In genomic region chr5:145245354-145245753, GRCh38 we compare ENCODE assay signal across 12 cellular contexts.
DNase-seq lines count a peak whose midpoint lies in the region; ATAC-seq, FAIRE-seq and TF ChIP-seq lines count a peak whose summit lies in the region.
"Had no signal": no experiment of that assay in that cellular context is flagged by ENCODE, and none has a peak within 500 bp of the region (broad histone marks: within the 10 kb centered on the region; RNA-seq: fewer than 3 reads in every experiment).

No MANE protein-coding gene starts in this region.

- H3K9ac ChIP-seq in HUES64 (ENCODE audit: low read depth, low read length) = no peak overlapping the region
- H3K9ac ChIP-seq in keratinocyte (ENCODE audit: control insufficient read depth, extremely low read depth, insufficient read depth, low read length) = no peak overlapping the region
- H3K9ac ChIP-seq in subcutaneous abdominal adipose tissue (ENCODE audit: low read length in 5 of 5) = peak overlapping the region in 1 of 5 donors; percentile 40

- ATAC-seq in mucosa of descending colon = no peak
- ATAC-seq: natural killer cell had no signal

- H3K4me3 ChIP-seq in HUES64 (ENCODE audit: low read length) (no peak overlapping the region), brain microvascular endothelial cell (ENCODE audit: low read depth, low read length) (no peak overlapping the region), keratinocyte (ENCODE audit: control insufficient read depth in 2 of 3, extremely low read depth in 1 of 3, insufficient read depth in 2 of 3, low read depth in 1 of 3, low read length in 3 of 3) (no peak overlapping the region), subcutaneous abdominal adipose tissue (ENCODE audit: low read depth in 1 of 5, low read length in 5 of 5) (peak overlapping the region in 4 of 5 donors; percentile 8 to 37 (median 28)), mucosa of descending colon (no peak overlapping the region)
- H3K4me3 ChIP-seq: skin epidermis had no signal

- H3K27ac ChIP-seq in HUES64 (ENCODE audit: low read depth, low read length) (peak overlapping the region; percentile 50), brain microvascular endothelial cell (peak overlapping the region; percentile 85), keratinocyte (ENCODE audit: control insufficient read depth, insufficient read depth, low read length) (no peak overlapping the region), subcutaneous abdominal adipose tissue (ENCODE audit: low read depth, low read length) (peak overlapping the region; percentile 6)
- H3K27ac ChIP-seq: skin epidermis had no signal

- intact Hi-C loops in mucosa of descending colon (cut with DNase I, micrococcal nuclease) = no loop called here
- intact Hi-C loops in activated naive CD4-positive, alpha-beta T cell treated with anti-CD3 and anti-CD28 coated beads for 36 hours (cut with micrococcal nuclease) = no loop called here

- H3K4me1 ChIP-seq in HUES64 (ENCODE audit: insufficient read depth, low read length) (peaks cover 34% of the 10 kb centered on the region), keratinocyte (ENCODE audit: control insufficient read depth, extremely low read depth, insufficient read depth, low read length) (peaks cover 35% of the 10 kb centered on the region), subcutaneous abdominal adipose tissue (ENCODE audit: control insufficient read depth in 5 of 5, insufficient read depth in 5 of 5, low read length in 5 of 5) (peaks cover 0 to 16% (median 8%) of the 10 kb centered on the region in 5 donors), mucosa of descending colon (ENCODE audit: low read depth) (no peaks in the 10 kb centered on the region)

- no peaks in the 10 kb centered on the region for H3K9me1 ChIP-seq in keratinocyte (ENCODE audit: control insufficient read depth, extremely low read depth, insufficient read depth, low read length)

- H3K27me3 ChIP-seq in HUES64 (ENCODE audit: insufficient read depth, low read length) (no peaks in the 10 kb centered on the region), brain microvascular endothelial cell (replicated peaks) (no peaks in the 10 kb centered on the region), keratinocyte (ENCODE audit: control insufficient read depth, extremely low read depth, insufficient read depth, low read length) (no peaks in the 10 kb centered on the region), subcutaneous abdominal adipose tissue (ENCODE audit: control insufficient read depth in 5 of 5, insufficient read depth in 4 of 5, low read length in 5 of 5) (no peaks in the 10 kb centered on the region)

- H3K9me3 Mint-ChIP-seq in activated naive CD4-positive, alpha-beta T cell treated with anti-CD3 and anti-CD28 coated beads for 36 hours = peaks cover 1% of the 10 kb centered on the region
- H3K9me3 Mint-ChIP-seq: activated naive CD8-positive, alpha-beta T cell treated with anti-CD3 and anti-CD28 coated beads, Interleukin-2, amount 10 ng/mL, durations not matched to agents 7 days and 5 days; dendritic cell treated with granulocyte-macrophage colony-stimulating factor and Interleukin-4, amounts not matched to agents 40 ng/mL and 50 ng/mL, for 4 days had no signal

- dilution Hi-C loops in keratinocyte (cut with MboI; ENCODE audit: extremely low pct_ligation_motif_present, low sequenced_read_pairs) = no loop called here

- peak overlapping the region; percentile 22 for H3K4me2 ChIP-seq in keratinocyte (ENCODE audit: control insufficient read depth, extremely low read depth, insufficient read depth, low read depth, low read length)

- H3K36me3 ChIP-seq in HUES64 (ENCODE audit: insufficient read depth, low read length) (no peaks in the 10 kb centered on the region), brain microvascular endothelial cell (replicated peaks) (no peaks in the 10 kb centered on the region), keratinocyte (ENCODE audit: control insufficient read depth in 2 of 2, extremely low read depth in 1 of 2, insufficient read depth in 2 of 2, low read length in 2 of 2) (no peaks in the 10 kb centered on the region), subcutaneous abdominal adipose tissue (ENCODE audit: control insufficient read depth in 5 of 5, insufficient read depth in 5 of 5, low read length in 5 of 5) (no peaks in the 10 kb centered on the region), mucosa of descending colon (ENCODE audit: low read depth) (no peaks in the 10 kb centered on the region)

- H3K36me3 Mint-ChIP-seq in activated naive CD4-positive, alpha-beta T cell treated with anti-CD3 and anti-CD28 coated beads for 36 hours (ENCODE audit: low read depth) = no peaks in the 10 kb centered on the region
- H3K36me3 Mint-ChIP-seq: activated naive CD8-positive, alpha-beta T cell treated with anti-CD3 and anti-CD28 coated beads, Interleukin-2, amount 10 ng/mL, durations not matched to agents 7 days and 5 days; natural killer cell had no signal

- no peaks in the 10 kb centered on the region for H3K4me1 Mint-ChIP-seq in activated naive CD4-positive, alpha-beta T cell treated with anti-CD3 and anti-CD28 coated beads for 36 hours (ENCODE audit: low read depth)
- H3K4me1 Mint-ChIP-seq: activated naive CD8-positive, alpha-beta T cell treated with anti-CD3 and anti-CD28 coated beads, Interleukin-2, amount 10 ng/mL, durations not matched to agents 7 days and 5 days; natural killer cell had no signal

- 8% methylated on average over 3 of the region's 5 CpGs for WGBS in HUES64

- H3K9me3 ChIP-seq in HUES64 (ENCODE audit: insufficient read depth, low read depth, low read length) (no peaks in the 10 kb centered on the region), keratinocyte (ENCODE audit: control insufficient read depth, low read depth, low read length) (no peaks in the 10 kb centered on the region), subcutaneous abdominal adipose tissue (ENCODE audit: control insufficient read depth in 5 of 5, low read length in 5 of 5) (no peaks in the 10 kb centered on the region), mucosa of descending colon (no peaks in the 10 kb centered on the region)

- H4K20me1 ChIP-seq in keratinocyte (ENCODE audit: control insufficient read depth, extremely low read depth, insufficient read depth, low read length) = no peaks in the 10 kb centered on the region

- no peaks in the 10 kb centered on the region for H3K27me3 Mint-ChIP-seq in activated naive CD4-positive, alpha-beta T cell treated with anti-CD3 and anti-CD28 coated beads for 36 hours (ENCODE audit: low read depth)
- H3K27me3 Mint-ChIP-seq: activated naive CD8-positive, alpha-beta T cell treated with anti-CD3 and anti-CD28 coated beads, Interleukin-2, amount 10 ng/mL, durations not matched to agents 7 days and 5 days; dendritic cell treated with granulocyte-macrophage colony-stimulating factor and Interleukin-4, amounts not matched to agents 40 ng/mL and 50 ng/mL, for 4 days had no signal

- in situ Hi-C loops in brain microvascular endothelial cell (cut with HindIII; ENCODE audit: low pct_ligation_motif_present, low sequenced_read_pairs) = no loop called here

- no peak for FAIRE-seq in keratinocyte (lab: Jason Lieb, UNC)

- no peak overlapping the region for H3K4me3 Mint-ChIP-seq in activated naive CD4-positive, alpha-beta T cell treated with anti-CD3 and anti-CD28 coated beads for 36 hours
- H3K4me3 Mint-ChIP-seq: activated naive CD8-positive, alpha-beta T cell treated with anti-CD3 and anti-CD28 coated beads, Interleukin-2, amount 10 ng/mL, durations not matched to agents 7 days and 5 days; dendritic cell treated with granulocyte-macrophage colony-stimulating factor and Interleukin-4, amounts not matched to agents 40 ng/mL and 50 ng/mL, for 4 days; natural killer cell had no signal

- CTCF ChIA-PET in activated naive CD4-positive, alpha-beta T cell treated with anti-CD3 and anti-CD28 coated beads for 36 hours (lab: Charles Lee) = no interaction called here

- no peaks in the 10 kb centered on the region for H3K79me2 ChIP-seq in keratinocyte (ENCODE audit: control insufficient read depth, insufficient read depth, low read length)

- H3K27ac Mint-ChIP-seq in activated naive CD4-positive, alpha-beta T cell treated with anti-CD3 and anti-CD28 coated beads for 36 hours = no peak overlapping the region
- H3K27ac Mint-ChIP-seq: activated naive CD8-positive, alpha-beta T cell treated with anti-CD3 and anti-CD28 coated beads, Interleukin-2, amount 10 ng/mL, durations not matched to agents 7 days and 5 days; dendritic cell treated with granulocyte-macrophage colony-stimulating factor and Interleukin-4, amounts not matched to agents 40 ng/mL and 50 ng/mL, for 4 days; natural killer cell had no signal

- H2AFZ ChIP-seq in keratinocyte (ENCODE audit: control insufficient read depth, low read length) = peak overlapping the region; percentile 47

- DNase-seq in brain microvascular endothelial cell (peak; percentile 44), keratinocyte (ENCODE audit: low read depth, low spot score) (no peak), mucosa of descending colon (no peak), cerebellar cortex (ENCODE audit: low spot score) (no peak)
- DNase-seq in activated naive CD4-positive, alpha-beta T cell treated with anti-CD3 and anti-CD28 coated beads for 36 hours = no peak
- DNase-seq: activated CD8-positive, alpha-beta memory T cell treated with anti-CD3 and anti-CD28 coated beads, Interleukin-2, amount 50 U/mL, for 4 hours; activated naive CD8-positive, alpha-beta T cell treated with anti-CD3 and anti-CD28 coated beads, Interleukin-2, amount 10 ng/mL, durations not matched to agents 7 days and 5 days; natural killer cell had no signal

- TF ChIP-seq CTCF in brain microvascular endothelial cell (IDR thresholded peaks at IDR 0.05; ENCODE audit: low read depth, low read length, missing control alignments) (no peak), keratinocyte (optimal IDR thresholded peaks at IDR 0.05 in 1 of 3, IDR thresholded peaks at IDR 0.05 in 1 of 3, conservative IDR thresholded peaks at IDR 0.05 in 1 of 3; ENCODE audit: extremely low read depth in 1 of 3, insufficient read depth in 2 of 3, low read length in 3 of 3) (no peak), mucosa of descending colon (IDR thresholded peaks at IDR 0.05) (no peak)

Comparison
In these comparisons a context has a peak if more than half of its experiments do, and no peak if none do; other contexts are left out.
1. H3K4me3 ChIP-seq: peak in subcutaneous abdominal adipose tissue (4 of 5); none in HUES64 (single experiment), brain microvascular endothelial cell (single experiment), keratinocyte (0 of 3) and mucosa of descending colon (single experiment).